9 cellular contexts compared by ENCODE assay signal in the genomic region with DNA sequence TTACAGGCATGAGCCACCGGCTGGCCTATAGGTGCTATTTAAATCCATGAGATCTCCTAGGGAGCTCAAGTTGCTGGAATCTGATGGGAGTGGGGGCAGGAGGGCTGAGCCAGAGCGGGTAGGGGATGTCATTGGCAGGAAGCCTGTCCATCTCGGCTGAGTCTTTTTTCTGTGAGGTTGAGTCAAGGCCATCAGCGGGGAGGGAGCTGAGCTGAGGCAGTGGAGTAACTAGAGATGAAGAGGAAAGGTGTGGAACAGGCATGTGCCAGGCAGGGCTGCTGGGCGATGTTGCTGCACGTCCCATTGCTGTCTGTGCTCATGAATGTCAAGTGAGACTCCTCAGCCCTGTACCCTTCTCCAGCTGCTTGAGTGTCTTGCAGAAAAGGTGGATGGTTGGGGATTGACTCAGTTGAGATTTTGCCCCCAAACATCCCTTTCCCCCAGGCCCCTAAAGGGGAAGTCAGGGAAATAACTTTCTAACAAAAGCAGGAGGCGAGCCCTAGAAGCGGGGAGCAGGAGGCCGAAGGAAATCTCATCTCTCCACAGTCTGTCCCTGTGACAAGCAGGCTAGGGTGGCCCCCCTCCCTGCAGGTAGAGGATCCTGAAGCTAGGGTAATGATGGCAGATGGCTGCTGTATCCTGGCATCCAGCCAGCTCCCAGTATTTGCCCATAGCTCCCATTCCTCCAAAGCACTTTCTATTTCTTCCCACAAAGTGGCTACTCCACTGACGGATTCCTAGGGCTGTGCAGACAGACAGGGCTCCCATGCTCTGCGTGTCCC.
DNase-seq lines count a peak whose midpoint lies in the region; ATAC-seq and TF ChIP-seq lines count a peak whose summit lies in the region.
"Had no signal": no experiment of that assay in that cellular context is flagged by ENCODE, and none has a peak within 500 bp of the region (broad histone marks: within the 10 kb centered on the region; RNA-seq: fewer than 3 reads in every experiment).

No MANE protein-coding gene starts in this region.

- no peak for DNase-seq in activated naive CD8-positive, alpha-beta T cell treated with anti-CD3 and anti-CD28 coated beads, Interleukin-2, amount 50 U/mL, for 24 hours
- peak; percentile 75 for DNase-seq in NCI-H510A treated with DMSO at 0.1 percent for 48 hours (lab: John Stamatoyannopoulos, UW)
- no peak for DNase-seq in effector memory CD8-positive, alpha-beta T cell
- no peak for DNase-seq in stimulated activated naive B cell treated with anti-CD40 and anti-IgM and Interleukin-4, amounts not matched to agents 10 μg/mL and 1 μg/mL and 100 μg/mL, for 72 hours
- DNase-seq in GM03348 (ENCODE audit: low spot score) = no peak
- no peak for DNase-seq in erythroblast (lab: John Stamatoyannopoulos, UW)
- DNase-seq: activated effector memory CD4-positive, alpha-beta T cell treated with Interleukin-2 at 50 U/mL for 16 hours had no signal

- no peaks in the 10 kb centered on the region for H3K27me3 Mint-ChIP-seq in activated naive CD8-positive, alpha-beta T cell
- H3K27me3 Mint-ChIP-seq in activated naive CD8-positive, alpha-beta T cell treated with anti-CD3 and anti-CD28 coated beads, Interleukin-2, amount 50 U/mL, for 24 hours = peaks cover 5% of the 10 kb centered on the region
- peaks cover 0 to 13% of the 10 kb centered on the region in 2 donors for H3K27me3 Mint-ChIP-seq in effector memory CD8-positive, alpha-beta T cell
- H3K27me3 Mint-ChIP-seq in stimulated activated naive B cell treated with anti-CD40 and anti-IgM and Interleukin-4, amounts not matched to agents 10 μg/mL and 1 μg/mL and 100 μg/mL, for 72 hours = peaks cover 10 to 19% of the 10 kb centered on the region in 2 donors

- H3K27ac Mint-ChIP-seq in activated naive CD8-positive, alpha-beta T cell = no peak overlapping the region
- H3K27ac Mint-ChIP-seq in activated naive CD8-positive, alpha-beta T cell treated with anti-CD3 and anti-CD28 coated beads, Interleukin-2, amount 50 U/mL, for 24 hours = no peak overlapping the region
- H3K27ac Mint-ChIP-seq in effector memory CD8-positive, alpha-beta T cell = peak overlapping the region in 1 of 2 donors; percentile 30
- no peak overlapping the region for H3K27ac Mint-ChIP-seq in stimulated activated naive B cell treated with anti-CD40 and anti-IgM and Interleukin-4, amounts not matched to agents 10 μg/mL and 1 μg/mL and 100 μg/mL, for 72 hours

- peak overlapping the region; percentile 38 for H3K4me3 Mint-ChIP-seq in activated naive CD8-positive, alpha-beta T cell
- no peak overlapping the region for H3K4me3 Mint-ChIP-seq in activated naive CD8-positive, alpha-beta T cell treated with anti-CD3 and anti-CD28 coated beads, Interleukin-2, amount 50 U/mL, for 24 hours
- H3K4me3 Mint-ChIP-seq in effector memory CD8-positive, alpha-beta T cell = peak overlapping the region; percentile 56 to 70
- peak overlapping the region; percentile 62 to 79 for H3K4me3 Mint-ChIP-seq in stimulated activated naive B cell treated with anti-CD40 and anti-IgM and Interleukin-4, amounts not matched to agents 10 μg/mL and 1 μg/mL and 100 μg/mL, for 72 hours

- no peak for TF ChIP-seq POLR2A in erythroblast (IDR thresholded peaks at IDR 0.05; ENCODE audit: low read length)

- no peak for ATAC-seq in activated naive CD8-positive, alpha-beta T cell treated with anti-CD3 and anti-CD28 coated beads, Interleukin-2, amount 50 U/mL, for 24 hours
- no peak for ATAC-seq in effector memory CD8-positive, alpha-beta T cell (replicated peaks)
- ATAC-seq in stimulated activated naive B cell treated with anti-CD40 and anti-IgM and Interleukin-4, amounts not matched to agents 10 μg/mL and 1 μg/mL and 100 μg/mL, for 72 hours (replicated peaks) = no peak
- no peak for ATAC-seq in GM21447 (IDR thresholded peaks at IDR 0.05; ENCODE audit: unreplicated experiment)

- H3K4me1 Mint-ChIP-seq in activated naive CD8-positive, alpha-beta T cell (ENCODE audit: low read depth) = peaks cover 26% of the 10 kb centered on the region
- H3K4me1 Mint-ChIP-seq in activated naive CD8-positive, alpha-beta T cell treated with anti-CD3 and anti-CD28 coated beads, Interleukin-2, amount 50 U/mL, for 24 hours = peaks cover 16% of the 10 kb centered on the region
- H3K4me1 Mint-ChIP-seq in effector memory CD8-positive, alpha-beta T cell (ENCODE audit: low read depth in 2 of 2) = peaks cover 25 to 32% of the 10 kb centered on the region in 2 donors
- H3K4me1 Mint-ChIP-seq in stimulated activated naive B cell treated with anti-CD40 and anti-IgM and Interleukin-4, amounts not matched to agents 10 μg/mL and 1 μg/mL and 100 μg/mL, for 72 hours = peaks cover 33 to 60% of the 10 kb centered on the region in 2 donors

- no peaks in the 10 kb centered on the region for H3K9me3 Mint-ChIP-seq in activated naive CD8-positive, alpha-beta T cell (ENCODE audit: low read depth)
- no peaks in the 10 kb centered on the region for H3K9me3 Mint-ChIP-seq in activated naive CD8-positive, alpha-beta T cell treated with anti-CD3 and anti-CD28 coated beads, Interleukin-2, amount 50 U/mL, for 24 hours
- H3K9me3 Mint-ChIP-seq in effector memory CD8-positive, alpha-beta T cell = no peaks in the 10 kb centered on the region
- no peaks in the 10 kb centered on the region for H3K9me3 Mint-ChIP-seq in stimulated activated naive B cell treated with anti-CD40 and anti-IgM and Interleukin-4, amounts not matched to agents 10 μg/mL and 1 μg/mL and 100 μg/mL, for 72 hours

- H3K36me3 Mint-ChIP-seq in activated naive CD8-positive, alpha-beta T cell = peaks cover 5% of the 10 kb centered on the region
- peaks cover 6% of the 10 kb centered on the region for H3K36me3 Mint-ChIP-seq in activated naive CD8-positive, alpha-beta T cell treated with anti-CD3 and anti-CD28 coated beads, Interleukin-2, amount 50 U/mL, for 24 hours (ENCODE audit: low read depth)
- peaks cover 17% of the 10 kb centered on the region for H3K36me3 Mint-ChIP-seq in effector memory CD8-positive, alpha-beta T cell (ENCODE audit: insufficient read depth)
- H3K36me3 Mint-ChIP-seq in stimulated activated naive B cell treated with anti-CD40 and anti-IgM and Interleukin-4, amounts not matched to agents 10 μg/mL and 1 μg/mL and 100 μg/mL, for 72 hours = peaks cover 29 to 35% of the 10 kb centered on the region in 2 donors
